In the genomic region with DNA sequence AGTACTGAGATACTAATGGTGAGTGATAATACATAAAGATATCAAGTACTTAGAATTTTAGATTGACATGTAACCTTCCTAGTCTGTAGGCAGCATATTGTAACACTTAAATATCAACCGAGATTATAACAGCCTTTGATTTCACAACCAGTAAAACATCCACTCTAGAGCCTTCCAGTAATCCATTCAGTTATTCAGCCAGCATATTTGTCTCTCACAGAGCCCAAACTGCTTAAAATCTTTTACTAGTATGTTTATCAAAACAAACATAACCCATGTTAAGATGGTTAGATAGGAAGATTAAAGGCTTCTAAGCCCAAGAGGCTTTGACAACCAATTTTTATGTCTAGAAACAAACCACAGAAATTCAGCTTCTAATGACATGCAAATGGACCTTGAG, we compare ENCODE assay signal across 18 cellular contexts.
A peak's percentile ranks its signal among the peaks of the same experiment; 100 is the strongest.
DNase-seq lines count a peak whose midpoint lies in the region; ATAC-seq, FAIRE-seq and TF ChIP-seq lines count a peak whose summit lies in the region.
"Had no signal": no experiment of that assay in that cellular context is flagged by ENCODE, and none has a peak within 500 bp of the region (broad histone marks: within the 10 kb centered on the region; RNA-seq: fewer than 3 reads in every experiment).

No MANE protein-coding gene starts in this region.

- peak overlapping the region; percentile 6; the same call in 1 of the 2 replicates for H3K27ac ChIP-seq in GM23248
- no peak overlapping the region for H3K27ac ChIP-seq in astrocyte (ENCODE audit: low read depth, low read length)
- peak overlapping the region; percentile 64 for H3K27ac ChIP-seq in keratinocyte (ENCODE audit: control insufficient read depth, insufficient read depth, low read length)
- no peak overlapping the region for H3K27ac ChIP-seq in SJCRH30
- H3K27ac ChIP-seq: esophagus squamous epithelium, SK-N-MC, suprapubic skin had no signal

- in situ Hi-C loops in GM23248 (cut with MboI): no loop called here

- H3K36me3 Mint-ChIP-seq in astrocyte (ENCODE audit: low read depth, unreplicated experiment): no peaks in the 10 kb centered on the region
- H3K36me3 Mint-ChIP-seq: brain, CD14-positive monocyte had no signal

- no peaks in the 10 kb centered on the region for H3K9me3 ChIP-seq in GM23248 (ENCODE audit: low read depth)
- no peaks in the 10 kb centered on the region for H3K9me3 ChIP-seq in astrocyte (ENCODE audit: insufficient read depth, low read depth, low read length)
- peaks cover 6% of the 10 kb centered on the region for H3K9me3 ChIP-seq in keratinocyte (ENCODE audit: control insufficient read depth, low read depth, low read length)
- 0 out of 2 replicates have a peak, but pooled peaks cover 2% of the 10 kb centered on the region for H3K9me3 ChIP-seq in SJCRH30 (replicated peaks)
- H3K9me3 ChIP-seq: esophagus squamous epithelium, suprapubic skin had no signal

- ATAC-seq in HG02885 (IDR thresholded peaks at IDR 0.05; ENCODE audit: poor library complexity, unreplicated experiment) (no peak), GM19328 (IDR thresholded peaks at IDR 0.05; ENCODE audit: unreplicated experiment) (no peak)

- FAIRE-seq in astrocyte (lab: Jason Lieb, UNC) (no peak), keratinocyte (lab: Jason Lieb, UNC) (peak; percentile 41)

- DNase-seq in AG10803 (ENCODE audit: low read depth) (peak; percentile 72), GM23248 (peak; percentile 54), astrocyte (ENCODE audit: low read depth) (peak; percentile 67), keratinocyte (ENCODE audit: low read depth, low spot score) (no peak), NCI-H510A treated with DMSO at 0.1 percent for 48 hours (lab: John Stamatoyannopoulos, UW) (no peak), SJCRH30 (no peak)
- DNase-seq: activated CD8-positive, alpha-beta memory T cell treated with anti-CD3 and anti-CD28 coated beads for 24 hours; DMS53; esophagus squamous epithelium; NCI-H146; stimulated activated CD4-positive, alpha-beta T cell treated with anti-CD3 and anti-CD28 coated beads, Interleukin-2, amount 100 ng/mL, for 24 hours had no signal

- peaks cover 23% of the 10 kb centered on the region for H3F3A ChIP-seq in GM23248 (ENCODE audit: insufficient read depth)

- H3K4me3 Mint-ChIP-seq in astrocyte (ENCODE audit: unreplicated experiment): no peak overlapping the region
- H3K4me3 Mint-ChIP-seq: brain, CD14-positive monocyte, nephron had no signal

- dilution Hi-C loops in keratinocyte (cut with MboI; ENCODE audit: extremely low pct_ligation_motif_present, low sequenced_read_pairs): no loop called here

- no peak overlapping the region for H3K27ac Mint-ChIP-seq in astrocyte (ENCODE audit: unreplicated experiment)
- H3K27ac Mint-ChIP-seq: brain, CD14-positive monocyte, nephron had no signal

- peaks cover 20% of the 10 kb centered on the region for H3K4me1 ChIP-seq in GM23248 (ENCODE audit: insufficient read depth)
- peaks cover 4% of the 10 kb centered on the region for H3K4me1 ChIP-seq in astrocyte (ENCODE audit: insufficient read depth, low read length)
- H3K4me1 ChIP-seq in keratinocyte (ENCODE audit: control insufficient read depth, extremely low read depth, insufficient read depth, low read length): peaks cover 14% of the 10 kb centered on the region
- H3K4me1 ChIP-seq in SJCRH30: no peaks in the 10 kb centered on the region

- H3K4me3 ChIP-seq in AG10803 (ENCODE audit: low read length) (no peak overlapping the region), GM23248 (no peak overlapping the region), astrocyte (ENCODE audit: insufficient read depth, low read depth, low read length) (no peak overlapping the region), keratinocyte (ENCODE audit: control insufficient read depth in 2 of 3, extremely low read depth in 1 of 3, insufficient read depth in 2 of 3, low read depth in 1 of 3, low read length in 3 of 3) (no peak overlapping the region), SJCRH30 (no peak overlapping the region)
- H3K4me3 ChIP-seq: esophagus squamous epithelium, SK-N-MC, suprapubic skin had no signal

- TF ChIP-seq CTCF in AG10803 (conservative IDR thresholded peaks at IDR 0.05; ENCODE audit: low read length) (no peak), astrocyte (IDR thresholded peaks at IDR 0.05; ENCODE audit: insufficient read depth, low read depth, low read length) (no peak), keratinocyte (optimal IDR thresholded peaks at IDR 0.05 in 1 of 3, IDR thresholded peaks at IDR 0.05 in 1 of 3, conservative IDR thresholded peaks at IDR 0.05 in 1 of 3; ENCODE audit: extremely low read depth in 1 of 3, insufficient read depth in 2 of 3, low read length in 3 of 3) (no peak)

- no peaks in the 10 kb centered on the region for H3K9me1 ChIP-seq in keratinocyte (ENCODE audit: control insufficient read depth, extremely low read depth, insufficient read depth, low read length)

- H3K9me2 ChIP-seq in GM23248 (ENCODE audit: insufficient read depth): no peaks in the 10 kb centered on the region

- peaks cover 7% of the 10 kb centered on the region for H3K9me3 Mint-ChIP-seq in astrocyte (ENCODE audit: unreplicated experiment)

- H3K36me3 ChIP-seq in GM23248 (ENCODE audit: low read depth): no peaks in the 10 kb centered on the region
- H3K36me3 ChIP-seq in astrocyte (ENCODE audit: insufficient read depth, low read length): no peaks in the 10 kb centered on the region
- H3K36me3 ChIP-seq in keratinocyte (ENCODE audit: control insufficient read depth in 2 of 2, extremely low read depth in 1 of 2, insufficient read depth in 2 of 2, low read length in 2 of 2): no peaks in the 10 kb centered on the region
- H3K36me3 ChIP-seq in SJCRH30: no peaks in the 10 kb centered on the region
- H3K36me3 ChIP-seq: esophagus squamous epithelium, suprapubic skin had no signal

- no peaks in the 10 kb centered on the region for H3K27me3 ChIP-seq in GM23248 (replicated peaks; ENCODE audit: insufficient read depth)
- H3K27me3 ChIP-seq in astrocyte (ENCODE audit: insufficient read depth, low read length): no peaks in the 10 kb centered on the region
- H3K27me3 ChIP-seq in keratinocyte (ENCODE audit: control insufficient read depth, extremely low read depth, insufficient read depth, low read length): no peaks in the 10 kb centered on the region
- H3K27me3 ChIP-seq in SJCRH30: no peaks in the 10 kb centered on the region
- H3K27me3 ChIP-seq: esophagus squamous epithelium, suprapubic skin had no signal

- H3K79me2 ChIP-seq in GM23248 (ENCODE audit: insufficient read depth) (no peaks in the 10 kb centered on the region), astrocyte (ENCODE audit: insufficient read depth, low read length) (no peaks in the 10 kb centered on the region), keratinocyte (ENCODE audit: control insufficient read depth, insufficient read depth, low read length) (no peaks in the 10 kb centered on the region)

- H3K4me2 ChIP-seq in GM23248 (ENCODE audit: unreplicated experiment): peak overlapping the region; percentile 18
- no peak overlapping the region for H3K4me2 ChIP-seq in astrocyte (ENCODE audit: low read length)
- no peak overlapping the region for H3K4me2 ChIP-seq in keratinocyte (ENCODE audit: control insufficient read depth, extremely low read depth, insufficient read depth, low read depth, low read length)

- no peak overlapping the region for H2AFZ ChIP-seq in GM23248
- H2AFZ ChIP-seq in astrocyte (ENCODE audit: low read depth, low read length): no peak overlapping the region
- no peak overlapping the region for H2AFZ ChIP-seq in keratinocyte (ENCODE audit: control insufficient read depth, low read length)

- WGBS in GM23248 (ENCODE audit: low coverage in 1 of 2, low lambda C conversion rate in 2 of 2, missing lambda C conversion rate in 2 of 2), 2 experiments: 22 to 27% methylated on average over 1 of the region's 1 CpG

- H3K27me3 Mint-ChIP-seq in astrocyte (ENCODE audit: low read depth, unreplicated experiment): peaks cover 2% of the 10 kb centered on the region
- H3K27me3 Mint-ChIP-seq: brain had no signal

- H3K9ac ChIP-seq in GM23248: no peak overlapping the region
- no peak overlapping the region for H3K9ac ChIP-seq in astrocyte (ENCODE audit: low read length)
- no peak overlapping the region for H3K9ac ChIP-seq in keratinocyte (ENCODE audit: control insufficient read depth, extremely low read depth, insufficient read depth, low read length)

- H4K20me1 ChIP-seq in GM23248 (ENCODE audit: insufficient read depth) (no peaks in the 10 kb centered on the region), astrocyte (ENCODE audit: insufficient read depth, low read length) (no peaks in the 10 kb centered on the region), keratinocyte (ENCODE audit: control insufficient read depth, extremely low read depth, insufficient read depth, low read length) (no peaks in the 10 kb centered on the region)

- peaks cover 2% of the 10 kb centered on the region for H3K4me1 Mint-ChIP-seq in astrocyte (ENCODE audit: low read depth, unreplicated experiment)
- H3K4me1 Mint-ChIP-seq: brain, CD14-positive monocyte, nephron had no signal

Comparison
In these comparisons a context has a peak if more than half of its experiments do, and no peak if none do; other contexts are left out.
1. DNase-seq: peak in AG10803 (single experiment), GM23248 (single experiment) and astrocyte (single experiment); none in keratinocyte (single experiment), NCI-H510A treated with DMSO at 0.1 percent for 48 hours (single experiment) and SJCRH30 (0 of 2).
2. H3K27ac ChIP-seq: peak in GM23248 (single experiment) and keratinocyte (single experiment); none in astrocyte (single experiment) and SJCRH30 (single experiment).